7 cellular contexts compared by ENCODE assay signal in the genomic region with DNA sequence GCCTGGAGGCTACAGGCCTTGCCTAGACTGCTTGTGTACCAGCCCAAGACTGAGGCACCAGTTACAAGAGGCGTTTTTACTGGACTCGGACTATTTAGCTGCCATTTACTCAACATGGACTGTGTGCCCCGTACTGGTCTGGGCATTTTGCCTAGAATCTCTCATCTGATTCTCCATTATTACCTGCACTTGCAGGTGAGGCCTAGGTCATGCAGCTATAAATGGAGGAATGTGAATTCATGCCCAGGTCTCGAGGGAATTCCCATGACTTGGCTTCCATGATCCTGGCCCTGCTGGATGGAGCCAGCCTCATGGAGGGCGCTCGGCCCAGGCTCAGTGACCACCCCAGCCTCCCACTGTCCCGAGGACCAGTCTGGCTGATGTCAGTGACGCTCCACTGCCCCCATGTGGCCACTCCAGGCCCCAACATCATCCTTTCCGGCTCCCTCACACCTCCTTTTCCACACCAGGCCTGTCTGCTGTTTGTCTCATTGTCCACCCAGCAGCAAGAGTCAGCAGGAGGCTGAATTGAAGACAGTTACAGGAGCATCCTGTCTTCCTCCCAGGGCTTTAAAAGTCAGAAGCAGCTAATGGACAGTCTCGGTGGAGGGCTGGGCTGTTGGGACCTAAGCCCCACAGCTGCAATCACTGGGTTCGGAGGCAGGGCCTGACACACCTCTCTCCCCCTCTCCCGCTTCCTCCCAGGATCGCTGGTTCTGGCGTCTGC. TPM values are rescaled to one million over a fixed set of nuclear protein-coding genes. Genes with fewer than 3 reads are reported as not detected.
A peak's percentile ranks its signal among the peaks of the same experiment; 100 is the strongest.
DNase-seq lines count a peak whose midpoint lies in the region; TF ChIP-seq lines count a peak whose summit lies in the region.

No MANE protein-coding gene starts in this region.

- CTCF ChIA-PET in MCF 10A (lab: Yijun Ruan, JAX): interaction anchor here (0.5 to 5.3 kb wide), 35 partner anchors 9 to 1456 kb away, joined by 3 to 44 read pairs (median 3); a partner anchor contains a TSS

- no peak overlapping the region for H3K27ac ChIP-seq in Karpas-422 (ENCODE audit: low read length)

- POLR2A ChIA-PET in MCF 10A (lab: Yijun Ruan, JAX): interaction anchor here (1.0 to 3.0 kb wide), 4 partner anchors 8 to 176 kb away, joined by 3 to 9 read pairs (median 6); a partner anchor contains a TSS

- no peaks in the 10 kb centered on the region for H3K27me3 Mint-ChIP-seq in MCF 10A (ENCODE audit: insufficient read depth, unreplicated experiment)

- no TSS peak for BruUV-seq in MCF 10A (replicated peaks; lab: Mats Ljungman, UMichigan)

- no peak overlapping the region for H3K4me3 ChIP-seq in Karpas-422 (ENCODE audit: low read length)

- H3K4me1 Mint-ChIP-seq in MCF 10A (ENCODE audit: insufficient read depth, unreplicated experiment): peaks cover 11% of the 10 kb centered on the region

- H3K9ac ChIP-seq in Karpas-422 (ENCODE audit: low read length): no peak overlapping the region

- H3K4me3 Mint-ChIP-seq in MCF 10A (ENCODE audit: unreplicated experiment): no peak overlapping the region

- no peak overlapping the region for H3K4me2 ChIP-seq in Karpas-422 (ENCODE audit: low read depth, low read length, poor library complexity, severe bottlenecking)

- H3K4me1 ChIP-seq in Karpas-422 (ENCODE audit: low read length): peaks cover 40% of the 10 kb centered on the region

- H3K9me3 Mint-ChIP-seq in MCF 10A (ENCODE audit: unreplicated experiment): no peaks in the 10 kb centered on the region

- H3K9me3 ChIP-seq in Karpas-422 (ENCODE audit: low read length): no peaks in the 10 kb centered on the region

- H3K9me2 ChIP-seq in Karpas-422 (replicated peaks; ENCODE audit: insufficient read depth, low read length): no peaks in the 10 kb centered on the region

- H3K27ac Mint-ChIP-seq in MCF 10A (ENCODE audit: low read depth, unreplicated experiment): no peak overlapping the region

- TF ChIP-seq CTCF in MCF 10A (IDR thresholded peaks at IDR 0.05; ENCODE audit: unreplicated experiment): peak; percentile 82

- H2AFZ ChIP-seq in Karpas-422 (ENCODE audit: low read length): no peak overlapping the region

- no peaks in the 10 kb centered on the region for H3K79me2 ChIP-seq in Karpas-422 (ENCODE audit: low read length)

- peaks cover 16% of the 10 kb centered on the region for H3K36me3 Mint-ChIP-seq in MCF 10A (ENCODE audit: insufficient read depth, unreplicated experiment)

- DNase-seq in GM03348 (ENCODE audit: low spot score): peak; percentile 86
- DNase-seq in Karpas-422: peak; percentile 86
- DNase-seq in SW480 (ENCODE audit: low spot score): peak; percentile 55
- DNase-seq in MCF 10A (ENCODE audit: unreplicated experiment): peak; percentile 72
- DNase-seq in iPS-NIHi7 (ENCODE audit: extremely low spot score): peak; percentile 85
- peak in 2 of 3 donors; percentile 38 to 40 for DNase-seq in stimulated activated CD4-positive, alpha-beta T cell treated with anti-CD3 and anti-CD28 coated beads, Interleukin-12 subunit alpha, Interleukin-12 subunit beta, amount 100 ng/mL, for 48 hours (ENCODE audit: low read depth in 2 of 3, low spot score in 1 of 3)
- DNase-seq in NCI-H2107 treated with DMSO at 0.1 percent for 48 hours (lab: John Stamatoyannopoulos, UW; ENCODE audit: unreplicated experiment): no peak

- H3K27me3 ChIP-seq in Karpas-422 (ENCODE audit: low read length): no peaks in the 10 kb centered on the region

- intact Hi-C loops in MCF 10A (cut with micrococcal nuclease): loop anchor here (1.0 to 2.0 kb wide), 2 partner anchors 60 to 124 kb away; no protein-coding TSS in a partner anchor

- no peaks in the 10 kb centered on the region for H3K36me3 ChIP-seq in Karpas-422 (ENCODE audit: insufficient read depth, low read length)

- H4K20me1 ChIP-seq in Karpas-422 (ENCODE audit: insufficient read depth, low read depth, low read length): no peaks in the 10 kb centered on the region

RNA-seq across cellular contexts. Expression of a gene that starts 8.7 kb away (rescaled TPM):
- total RNA-seq in Karpas-422 (2014; rRNA removed; shearing (Covaris generic); ENCODE audit: low replicate concordance): 12.4 and 17.1 TPM in 2 replicates
- 43.2 and 52.2 TPM in 2 replicates for total RNA-seq in MCF 10A (2022)

RNA-seq across cellular contexts. Expression of a gene that starts 15.4 kb away (rescaled TPM):
- 150 and 168 TPM in 2 replicates for total RNA-seq in Karpas-422 (2014; rRNA removed; shearing (Covaris generic); ENCODE audit: low replicate concordance)
- 322 and 354 TPM in 2 replicates for total RNA-seq in MCF 10A (2022)

RNA-seq across cellular contexts. Expression of a gene that starts 23.0 kb away (rescaled TPM):
- not detected in 2 replicates for total RNA-seq in Karpas-422 (2014; rRNA removed; shearing (Covaris generic); ENCODE audit: low replicate concordance)
- not detected in 2 replicates for total RNA-seq in MCF 10A (2022)

RNA-seq across cellular contexts. Expression of a gene that starts 42.7 kb away (rescaled TPM):
- 0.36 and 0.60 TPM in 2 replicates for total RNA-seq in Karpas-422 (2014; rRNA removed; shearing (Covaris generic); ENCODE audit: low replicate concordance)
- total RNA-seq in MCF 10A (2022): 0.10 TPM in 1 of 2 replicates, not detected in the other
